ENCODE assay signal across 6 cellular contexts in the genomic region with DNA sequence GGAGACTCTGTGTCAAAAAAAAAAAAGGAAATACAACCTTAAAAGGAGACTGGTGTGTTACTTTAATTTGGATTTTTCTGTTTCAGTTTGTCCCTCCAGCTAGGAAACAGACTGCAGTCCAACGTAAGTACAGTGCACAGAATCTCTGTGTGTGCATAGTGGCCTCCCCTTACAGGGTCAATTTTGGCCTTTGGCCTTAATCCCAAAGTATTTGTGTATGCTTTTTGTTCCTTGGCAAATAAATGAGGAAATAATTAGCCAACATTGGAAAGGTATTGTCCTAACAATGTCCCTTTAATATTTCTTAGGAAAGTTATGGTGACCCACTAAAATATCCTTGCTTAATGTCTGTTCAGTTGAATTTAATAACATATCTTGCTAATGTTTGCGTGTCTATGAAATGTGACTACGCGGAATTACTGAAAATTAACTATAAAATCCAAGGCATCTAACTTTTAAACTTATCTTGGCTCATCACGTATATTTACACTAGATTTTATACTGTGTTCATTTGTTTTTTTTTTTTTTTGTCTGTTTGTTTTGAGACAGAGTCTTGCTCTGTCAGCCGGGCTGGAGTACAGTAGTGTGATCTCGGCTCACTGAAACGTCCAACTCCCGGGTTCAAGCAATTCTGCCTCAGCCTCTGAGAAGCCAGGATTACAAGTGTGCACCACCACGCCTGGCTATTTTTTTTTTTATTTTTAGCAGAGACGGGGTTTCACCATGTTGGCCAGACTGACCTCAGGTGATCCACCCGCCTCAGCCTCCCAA. TPM values are rescaled to one million over a fixed set of nuclear protein-coding genes. Genes with fewer than 3 reads are reported as not detected.
A peak's percentile ranks its signal among the peaks of the same experiment; 100 is the strongest.
DNase-seq lines count a peak whose midpoint lies in the region; ATAC-seq, FAIRE-seq and TF ChIP-seq lines count a peak whose summit lies in the region.
"Not testable (repeated sequence)": the region's sequence is repeated elsewhere in the genome, so short reads cannot be mapped to it uniquely, and the experiment has no call there.

No MANE protein-coding gene starts in this region.

- RAD21 ChIA-PET in HCT116 (lab: Charles Lee; ENCODE audit: low non-redundant PET in 1 of 2, low total read pairs in 2 of 2, uncharacterized antibody in 2 of 2, unreplicated experiment in 2 of 2), result not testable (repeated sequence)

- not testable (repeated sequence) for H3K9me2 ChIP-seq in HCT116 (ENCODE audit: insufficient read depth); PC-9 (ENCODE audit: insufficient read depth)

- peaks cover 30% of the 10 kb centered on the region for H3F3A ChIP-seq in PC-9 (ENCODE audit: insufficient read depth, low read depth)

- not testable (repeated sequence) for TF ChIP-seq RAD21 in HCT116 (IDR thresholded peaks at IDR 0.05; ENCODE audit: low read depth); liver (IDR thresholded peaks at IDR 0.05)

- CTCF ChIA-PET in HCT116 (lab: Charles Lee); PC-9 (lab: Charles Lee): not testable (repeated sequence)

- DNase-seq in HCT116 (ENCODE audit: low read depth, low spot score); PC-9; prostate gland (ENCODE audit: low spot score): not testable (repeated sequence)

- H3K4me2 ChIP-seq in HCT116 (ENCODE audit: low read length) (peak overlapping the region; percentile 66), PC-9 (peak overlapping the region; percentile 42)

- H3K27me3 ChIP-seq in HCT116 (ENCODE audit: insufficient read depth, low read length); PC-9 (ENCODE audit: insufficient read depth, low read depth); liver (ENCODE audit: control insufficient read depth in 4 of 4, insufficient read depth in 4 of 4, low read length in 3 of 4); prostate gland (replicated peaks; ENCODE audit: insufficient read depth): not testable (repeated sequence)

- H3K27ac ChIP-seq in C4-2B (peak overlapping the region; percentile 100), PC-9 (peak overlapping the region; percentile 85), liver (ENCODE audit: low read depth in 1 of 2, low read length in 2 of 2) (peak overlapping the region in 1 of 2 donors; percentile 54), prostate gland (peak overlapping the region; percentile 73 to 87)
- not testable (repeated sequence) for H3K27ac ChIP-seq in HCT116 (ENCODE audit: low read depth, low read length)

- peaks cover 42% of the 10 kb centered on the region for H3K79me2 ChIP-seq in HCT116 (ENCODE audit: insufficient read depth, low read length)
- H3K79me2 ChIP-seq in PC-9 (ENCODE audit: low read depth), result peaks cover 34% of the 10 kb centered on the region

- H3K4me3 ChIP-seq in HCT116 (replicated peaks in 1 of 2; ENCODE audit: low read depth in 1 of 2, low read length in 2 of 2); PC-9; liver (ENCODE audit: low read depth in 1 of 3, low read length in 3 of 3); prostate gland: not testable (repeated sequence)

- H3K4me1 ChIP-seq in HCT116 (ENCODE audit: control insufficient read depth in 1 of 2, insufficient read depth in 2 of 2, low read length in 2 of 2) (peaks cover 13 to 34% of the 10 kb centered on the region in 2 experiments), PC-9 (replicated peaks; ENCODE audit: insufficient read depth) (peaks cover 47% of the 10 kb centered on the region), liver (ENCODE audit: control insufficient read depth in 4 of 4, insufficient read depth in 4 of 4, low read length in 3 of 4) (peaks cover 5 to 17% (median 13%) of the 10 kb centered on the region in 4 donors)
- H3K4me1 ChIP-seq in prostate gland (replicated peaks), result not testable (repeated sequence)

- H3K36me3 ChIP-seq in HCT116 (ENCODE audit: control insufficient read depth in 1 of 2, insufficient read depth in 2 of 2, low read length in 2 of 2); PC-9 (ENCODE audit: low read depth); liver (ENCODE audit: control insufficient read depth in 4 of 4, insufficient read depth in 3 of 4, low read depth in 1 of 4, low read length in 3 of 4); prostate gland: not testable (repeated sequence)

- not testable (repeated sequence) for TF ChIP-seq CTCF in C4-2B (conservative IDR thresholded peaks at IDR 0.05); HCT116 (IDR thresholded peaks at IDR 0.05 in 2 of 3, conservative IDR thresholded peaks at IDR 0.05 in 1 of 3; ENCODE audit: borderline replicate concordance in 1 of 3, insufficient read depth in 1 of 3, low read depth in 2 of 3, low read length in 2 of 3); PC-9 (conservative IDR thresholded peaks at IDR 0.05); liver (IDR thresholded peaks at IDR 0.05; ENCODE audit: low read depth, low read length, missing input control); prostate gland (IDR thresholded peaks at IDR 0.05)

- WGBS in liver, result 38% methylated on average over 12 of the region's 12 CpGs
- 48% methylated on average over 12 of the region's 12 CpGs for WGBS in prostate gland

- POLR2A ChIA-PET in HCT116 (lab: Charles Lee), result interaction anchor here (1.1 kb wide), 1 partner anchor 16 kb away, joined by 3 read pairs; no protein-coding TSS in a partner anchor
- POLR2A ChIA-PET in PC-9 (lab: Charles Lee; ENCODE audit: unreplicated experiment), result not testable (repeated sequence)

- H3K9ac ChIP-seq in HCT116 (ENCODE audit: low read length), result peak overlapping the region; percentile 20; the same call in 1 of the 2 replicates
- H3K9ac ChIP-seq in liver (ENCODE audit: low read depth in 1 of 2, low read length in 2 of 2), result not testable (repeated sequence)

- not testable (repeated sequence) for ATAC-seq in HCT116

- not testable (repeated sequence) for H4K20me1 ChIP-seq in HCT116 (ENCODE audit: insufficient read depth); PC-9 (ENCODE audit: insufficient read depth)

- BruUV-seq in HCT116 (replicated peaks; lab: Mats Ljungman, UMichigan), result TSS peak; percentile 32
- BruUV-seq in PC-9 (replicated peaks; lab: Mats Ljungman, UMichigan), result not testable (repeated sequence)

- TF ChIP-seq POLR2A in HCT116 (IDR thresholded peaks at IDR 0.05; ENCODE audit: borderline replicate concordance, extremely low read depth, insufficient read depth, insufficient read length); prostate gland (IDR thresholded peaks at IDR 0.05): not testable (repeated sequence)

- H3K9me3 ChIP-seq in HCT116 (ENCODE audit: control insufficient read depth in 1 of 2, insufficient read depth in 1 of 2, low read depth in 1 of 2, low read length in 2 of 2); PC-9 (ENCODE audit: insufficient read depth, low read depth); liver (ENCODE audit: control insufficient read depth in 4 of 4, low read length in 3 of 4); prostate gland: not testable (repeated sequence)

- intact Hi-C loops in HCT116 (cut with micrococcal nuclease); prostate gland (cut with DNase I): not testable (repeated sequence)
- intact Hi-C loops in PC-9 (cut with micrococcal nuclease; ENCODE audit: unreplicated experiment), result loop anchor here (2.0 kb wide), 1 partner anchor 15 kb away; no protein-coding TSS in a partner anchor

- peak; percentile 73 for FAIRE-seq in endometrium (lab: Jason Lieb, UNC)

- not testable (repeated sequence) for H2AFZ ChIP-seq in HCT116 (ENCODE audit: low read depth, low read length, poor library complexity, severe bottlenecking); PC-9

TF ChIP-seq in liver, 16 proteins besides CTCF, POLR2A, EP300 and RAD21:
- TF ChIP-seq RXRA (IDR thresholded peaks at IDR 0.05), result peak; percentile 19 to 42
- TF ChIP-seq FOXA2 (IDR thresholded peaks at IDR 0.05), result peak; percentile 5
- peak in 1 of 2 donors; percentile 62 for TF ChIP-seq HNF4A (conservative IDR thresholded peaks at IDR 0.05)
- TF ChIP-seq SP1 (IDR thresholded peaks at IDR 0.05), result peak; percentile 24

RNA-seq across cellular contexts. Expression of gene RHPN2, which starts 39.0 kb away (rescaled TPM):
- total RNA-seq in HCT116 (2021; ENCODE audit: unreplicated experiment) (33.3 TPM), PC-9 (2021) (21.3 and 28.5 TPM in 2 replicates), liver (10 to 100 TPM in 1 of 2 donors, 1 to 10 TPM in 1; 7.6 to 31.5 TPM), prostate gland (10 to 100 TPM; 46.2 to 95.0 TPM)
- 38.8 and 41.5 TPM in 2 replicates for polyA plus RNA-seq in HCT116 (2012)
- polyA plus RNA-seq in liver, result 10 to 100 TPM in 1 of 2 donors, 1 to 10 TPM in 1; 9.2 to 10.5 TPM

RNA-seq across cellular contexts. Expression of gene FAAP24, which starts 53.6 kb away (rescaled TPM):
- total RNA-seq in HCT116 (2021; ENCODE audit: unreplicated experiment) (4.9 TPM), PC-9 (2021) (6.9 and 10.1 TPM in 2 replicates), liver (1 to 10 TPM in 1 of 2 donors, under 1 TPM in 1; 0.25 to 1.1 TPM), prostate gland (1 to 10 TPM; 4.3 to 8.3 TPM)
- polyA plus RNA-seq in HCT116 (2012), result 2.4 and 3.3 TPM in 2 replicates
- polyA plus RNA-seq in liver, result under 1 TPM; 0.19 to 0.29 TPM

RNA-seq across cellular contexts. Expression of gene CEP89, which starts 53.9 kb away (rescaled TPM):
- total RNA-seq in HCT116 (2021; ENCODE audit: unreplicated experiment) (27.6 TPM), PC-9 (2021) (29.3 and 33.6 TPM in 2 replicates), liver (1 to 10 TPM; 2.4 to 2.9 TPM), prostate gland (10 to 100 TPM; 19.3 to 20.6 TPM)
- 16.6 and 19.9 TPM in 2 replicates for polyA plus RNA-seq in HCT116 (2012)
- 1 to 10 TPM; 2.0 to 2.4 TPM for polyA plus RNA-seq in liver

RNA-seq across cellular contexts. Expression of gene GPATCH1, which starts 55.3 kb away (rescaled TPM):
- total RNA-seq in HCT116 (2021; ENCODE audit: unreplicated experiment) (7.8 TPM), PC-9 (2021) (11.0 and 12.4 TPM in 2 replicates), liver (1 to 10 TPM; 4.1 to 5.2 TPM), prostate gland (10 to 100 TPM in 1 of 2 donors, 1 to 10 TPM in 1; 7.9 to 12.2 TPM)
- polyA plus RNA-seq in HCT116 (2012), result 4.5 and 5.2 TPM in 2 replicates
- 1 to 10 TPM; 2.5 to 3.1 TPM for polyA plus RNA-seq in liver
